Comparison of ENCODE assay signal across 12 cellular contexts in genomic region chr6:131688286-131688685, GRCh38. TPM values are rescaled to one million over a fixed set of nuclear protein-coding genes. Genes with fewer than 3 reads are reported as not detected.
DNase-seq lines count a peak whose midpoint lies in the region; ATAC-seq, FAIRE-seq and TF ChIP-seq lines count a peak whose summit lies in the region.
"Had no signal": no experiment of that assay in that cellular context is flagged by ENCODE, and none has a peak within 500 bp of the region (broad histone marks: within the 10 kb centered on the region; RNA-seq: fewer than 3 reads in every experiment).

No MANE protein-coding gene starts in this region.

- intact Hi-C loops in mucosa of descending colon (cut with DNase I, micrococcal nuclease): no loop called here

- ATAC-seq in activated naive CD4-positive, alpha-beta T cell treated with anti-CD3 and anti-CD28 coated beads, Interleukin-2, amount 50 U/mL, for 72 hours: peak; percentile 36 to 86
- ATAC-seq in HG02623 (IDR thresholded peaks at IDR 0.05; ENCODE audit: unreplicated experiment) (peak; percentile 60), HG03520 (IDR thresholded peaks at IDR 0.05; ENCODE audit: unreplicated experiment) (peak; percentile 66), SK-N-SH treated with all-trans-retinoic acid at 6 μM for 48 hours (no peak), mucosa of descending colon (no peak)

- no peaks in the 10 kb centered on the region for H3K4me1 ChIP-seq in mucosa of descending colon (ENCODE audit: low read depth)

- TF ChIP-seq CTCF in mucosa of descending colon (IDR thresholded peaks at IDR 0.05): no peak

- no peaks in the 10 kb centered on the region for H3K9me3 Mint-ChIP-seq in activated naive CD4-positive, alpha-beta T cell treated with anti-CD3 and anti-CD28 coated beads, Interleukin-2, amount 50 U/mL, for 72 hours

- peaks cover 4% of the 10 kb centered on the region for H3K36me3 ChIP-seq in mucosa of descending colon (ENCODE audit: low read depth)

- H3K4me3 ChIP-seq in mucosa of descending colon: no peak overlapping the region

- FAIRE-seq in RCC 7860 (lab: Jason Lieb, UNC): no peak
- FAIRE-seq: kidney had no signal

- no peak overlapping the region for H3K27ac Mint-ChIP-seq in activated naive CD4-positive, alpha-beta T cell treated with anti-CD3 and anti-CD28 coated beads, Interleukin-2, amount 50 U/mL, for 72 hours

- no peaks in the 10 kb centered on the region for H3K9me3 ChIP-seq in mucosa of descending colon

- DNase-seq in activated naive CD4-positive, alpha-beta T cell treated with anti-CD3 and anti-CD28 coated beads, Interleukin-2, amount 50 U/mL, for 72 hours (ENCODE audit: low spot score in 2 of 2): no peak
- no peak for DNase-seq in activated naive CD4-positive, alpha-beta T cell treated with anti-CD3 and anti-CD28 coated beads, Interleukin-2, amount 50 U/mL, for 16 hours
- DNase-seq in mucosa of descending colon: no peak
- DNase-seq in RCC 7860 (ENCODE audit: low spot score): no peak
- DNase-seq in activated CD4-positive, alpha-beta T cell treated with anti-CD3 and anti-CD28 coated beads, Interleukin-2, amount 50 U/mL, for 48 hours: no peak
- DNase-seq: kidney, NCI-H345, posterior cingulate gyrus, T-helper 9 cell had no signal

- no peaks in the 10 kb centered on the region for H3K36me3 Mint-ChIP-seq in activated naive CD4-positive, alpha-beta T cell treated with anti-CD3 and anti-CD28 coated beads, Interleukin-2, amount 50 U/mL, for 72 hours

TF ChIP-seq in SK-N-SH treated with all-trans-retinoic acid at 6 μM for 48 hours, 23 proteins besides CTCF, POLR2A, EP300 and RAD21:
- TF ChIP-seq OSR1 (CRISPR knock-in tag; IDR thresholded peaks at IDR 0.05): no peak
- no peak for TF ChIP-seq ESRRG (CRISPR knock-in tag; IDR thresholded peaks at IDR 0.05)
- no peak for TF ChIP-seq TCF4 (CRISPR knock-in tag; IDR thresholded peaks at IDR 0.05; ENCODE audit: borderline replicate concordance)
- TF ChIP-seq GLIS3 (CRISPR knock-in tag; IDR thresholded peaks at IDR 0.05): no peak
- TF ChIP-seq ZFP3 (CRISPR knock-in tag; IDR thresholded peaks at IDR 0.05): no peak
- TF ChIP-seq ARNTL (CRISPR knock-in tag; IDR thresholded peaks at IDR 0.05; ENCODE audit: borderline replicate concordance, low read depth): no peak
- no peak for TF ChIP-seq SNAI2 (CRISPR knock-in tag; IDR thresholded peaks at IDR 0.05)
- TF ChIP-seq TSHZ2 (CRISPR knock-in tag; IDR thresholded peaks at IDR 0.05): no peak
- TF ChIP-seq TOX (CRISPR knock-in tag; IDR thresholded peaks at IDR 0.05; ENCODE audit: borderline replicate concordance): no peak
- no peak for TF ChIP-seq ZFP30 (CRISPR knock-in tag; IDR thresholded peaks at IDR 0.05)
- no peak for TF ChIP-seq PPARA (CRISPR knock-in tag; IDR thresholded peaks at IDR 0.05; ENCODE audit: borderline replicate concordance)
- TF ChIP-seq CREB5 (CRISPR knock-in tag; IDR thresholded peaks at IDR 0.05; ENCODE audit: low read depth): no peak
- TF ChIP-seq ZC3H10 (CRISPR knock-in tag; IDR thresholded peaks at IDR 0.05): no peak
- no peak for TF ChIP-seq POU6F1 (CRISPR knock-in tag; IDR thresholded peaks at IDR 0.05; ENCODE audit: borderline replicate concordance, low read depth)
- no peak for TF ChIP-seq RARB (CRISPR knock-in tag; IDR thresholded peaks at IDR 0.05)
- TF ChIP-seq BACH2 (CRISPR knock-in tag; IDR thresholded peaks at IDR 0.05; ENCODE audit: borderline replicate concordance): no peak
- no peak for TF ChIP-seq ZNF565 (CRISPR knock-in tag; conservative IDR thresholded peaks at IDR 0.05; ENCODE audit: low read depth)

RNA-seq across cellular contexts. Expression of gene OR2A4, which starts 12.9 kb away (rescaled TPM):
- total RNA-seq in activated naive CD4-positive, alpha-beta T cell treated with anti-CD3 and anti-CD28 coated beads, Interleukin-2, amount 50 U/mL, for 72 hours: not detected
- not detected for total RNA-seq in mucosa of descending colon
- total RNA-seq: kidney had no signal

RNA-seq across cellular contexts. Expression of gene CTAGE9, which starts 22.5 kb away (rescaled TPM):
- not detected for total RNA-seq in activated naive CD4-positive, alpha-beta T cell treated with anti-CD3 and anti-CD28 coated beads, Interleukin-2, amount 50 U/mL, for 72 hours
- total RNA-seq in mucosa of descending colon: not detected
- total RNA-seq: kidney had no signal

RNA-seq across cellular contexts. Expression of gene ENPP3, which starts 51.2 kb away (rescaled TPM):
- 1 to 10 TPM in 1 of 2 donors, under 1 TPM in 1; 0.18 to 1.4 TPM for total RNA-seq in activated naive CD4-positive, alpha-beta T cell treated with anti-CD3 and anti-CD28 coated beads, Interleukin-2, amount 50 U/mL, for 72 hours
- 10 to 100 TPM in 2 of 3 donors, 1 to 10 TPM in 1; 6.6 to 22.8 (median 19.5) TPM for total RNA-seq in mucosa of descending colon

Comparison
In these comparisons a context has a peak if more than half of its experiments do, and no peak if none do; other contexts are left out.
1. ATAC-seq: peak in activated naive CD4-positive, alpha-beta T cell treated with anti-CD3 and anti-CD28 coated beads, Interleukin-2, amount 50 U/mL, for 72 hours (2 of 2), HG02623 (single experiment) and HG03520 (single experiment); none in SK-N-SH treated with all-trans-retinoic acid at 6 μM for 48 hours (single experiment) and mucosa of descending colon (single experiment).